ENCODE assay signal across 10 cellular contexts in genomic region chr1:235022341-235023196, GRCh38.
DNase-seq lines count a peak whose midpoint lies in the region; ATAC-seq and TF ChIP-seq lines count a peak whose summit lies in the region.
"Had no signal": no experiment of that assay in that cellular context is flagged by ENCODE, and none has a peak within 500 bp of the region (broad histone marks: within the 10 kb centered on the region; RNA-seq: fewer than 3 reads in every experiment).

No MANE protein-coding gene starts in this region.

- ATAC-seq in WTC11 (peak; percentile 25), left ventricle myocardium superior (peak; percentile 58)

- DNase-seq in HEK293T (ENCODE audit: extremely low spot score), result no peak
- no peak for DNase-seq in WTC11 (ENCODE audit: low spot score)
- no peak for DNase-seq in left ventricle myocardium superior
- DNase-seq in SK-N-SH, result no peak
- no peak for DNase-seq in kidney tubule cell (ENCODE audit: low spot score)
- no peak for DNase-seq in NCI-H345 (lab: John Stamatoyannopoulos, UW)
- DNase-seq in midbrain (lab: John Stamatoyannopoulos, UW), result no peak
- DNase-seq: activated gamma-delta T cell treated with Interleukin-2 at 50 U/mL for 16 hours; stimulated activated naive CD4-positive, alpha-beta T cell treated with Interleukin-2 at 50 U/mL for 16 hours had no signal

- peak overlapping the region; percentile 10 for H3K4me3 ChIP-seq in rectal smooth muscle tissue (ENCODE audit: low read length)
- H3K4me3 ChIP-seq in SK-N-SH (ENCODE audit: low read depth in 2 of 2, low read length in 1 of 2), result no peak overlapping the region

- intact Hi-C loops in left ventricle myocardium superior (cut with micrococcal nuclease), result no loop called here

- no peak overlapping the region; the same call in 1 of the 2 replicates for H3K4me3 Mint-ChIP-seq in WTC11

- H3K9ac ChIP-seq in rectal smooth muscle tissue (ENCODE audit: low read length), result no peak overlapping the region
- no peak overlapping the region for H3K9ac ChIP-seq in SK-N-SH

- H3K27me3 Mint-ChIP-seq in WTC11 (ENCODE audit: low read depth), result no peaks in the 10 kb centered on the region

- H3K4me1 ChIP-seq in rectal smooth muscle tissue (ENCODE audit: control insufficient read depth, insufficient read depth, low read length), result no peaks in the 10 kb centered on the region
- H3K4me1 ChIP-seq in SK-N-SH (ENCODE audit: control insufficient read depth in 1 of 2, insufficient read depth in 2 of 2, low read depth in 1 of 2, low read length in 1 of 2), result no peaks in the 10 kb centered on the region; a peak in 1 of 4 replicates

- H3K36me3 Mint-ChIP-seq in WTC11, result peaks cover 8% of the 10 kb centered on the region

- H3K4me1 Mint-ChIP-seq in WTC11, result peaks cover 21% of the 10 kb centered on the region

- no peak overlapping the region for H3K4me2 ChIP-seq in SK-N-SH

- no peak overlapping the region; the same call in 1 of the 2 replicates for H3K27ac Mint-ChIP-seq in WTC11

- H3K9me3 ChIP-seq in SK-N-SH, result no peaks in the 10 kb centered on the region

- H3K9me3 Mint-ChIP-seq in WTC11, result peaks cover 19% of the 10 kb centered on the region

- H3K27me3 ChIP-seq in rectal smooth muscle tissue (ENCODE audit: control insufficient read depth, insufficient read depth, low read length), result no peaks in the 10 kb centered on the region
- H3K27me3 ChIP-seq in SK-N-SH (ENCODE audit: insufficient read depth), result no peaks in the 10 kb centered on the region

- no peak overlapping the region for H2AFZ ChIP-seq in SK-N-SH (ENCODE audit: low read depth)

- WGBS in SK-N-SH (ENCODE audit: low lambda C conversion rate), result 91% methylated on average over 16 of the region's 16 CpGs

- no peaks in the 10 kb centered on the region for H3K9me2 ChIP-seq in SK-N-SH

- no peaks in the 10 kb centered on the region for H3K36me3 ChIP-seq in rectal smooth muscle tissue (ENCODE audit: control insufficient read depth, insufficient read depth, low read length)
- H3K36me3 ChIP-seq in SK-N-SH (replicated peaks in 1 of 2; ENCODE audit: control insufficient read depth in 1 of 2, insufficient read depth in 2 of 2, low read length in 1 of 2), result peaks cover 0 to 3% of the 10 kb centered on the region in 2 experiments

- CTCF ChIA-PET in HEK293T (lab: Yijun Ruan, JAX), result interaction anchor here (0.6 kb wide), 2 partner anchors 26 to 919 kb away, joined by 4 to 5 read pairs; no protein-coding TSS in a partner anchor
- CTCF ChIA-PET in WTC11 (lab: Charles Lee), result interaction anchor here (0.6 to 1.1 kb wide), 5 partner anchors 21 to 279 kb away, joined by 3 to 4 read pairs (median 3); no protein-coding TSS in a partner anchor
- CTCF ChIA-PET in SK-N-SH (lab: Yijun Ruan, JAX), result interaction anchor here (1.1 kb wide), 1 partner anchor 19 kb away, joined by 3 read pairs; no protein-coding TSS in a partner anchor

- peaks cover 8% of the 10 kb centered on the region for H3F3A ChIP-seq in SK-N-SH (replicated peaks; ENCODE audit: insufficient read depth)

- no peak for TF ChIP-seq RAD21 in SK-N-SH (IDR thresholded peaks at IDR 0.05; ENCODE audit: low read length)

- H3K27ac ChIP-seq in rectal smooth muscle tissue (ENCODE audit: low read depth, low read length) (peak overlapping the region; percentile 60), SK-N-SH (ENCODE audit: low read depth in 2 of 2, low read length in 1 of 2) (no peak overlapping the region)

- TF ChIP-seq EP300 in SK-N-SH (IDR thresholded peaks at IDR 0.05; ENCODE audit: borderline replicate concordance in 1 of 2, low read depth in 1 of 2, low read length in 1 of 2), result no peak

- POLR2A ChIA-PET in HEK293T (lab: Yijun Ruan, JAX), result no interaction called here
- POLR2A ChIA-PET in WTC11 (lab: Charles Lee), result interaction anchor here (1.1 kb wide), 1 partner anchor 39 kb away, joined by 4 read pairs; no protein-coding TSS in a partner anchor
- POLR2A ChIA-PET in SK-N-SH (lab: Yijun Ruan, JAX), result no interaction called here

- H4K20me1 ChIP-seq in SK-N-SH (ENCODE audit: insufficient read depth), result no peaks in the 10 kb centered on the region

- TF ChIP-seq CTCF in WTC11 (IDR thresholded peaks at IDR 0.05) (no peak), SK-N-SH (IDR thresholded peaks at IDR 0.05) (no peak)

- H3K79me2 ChIP-seq in SK-N-SH (ENCODE audit: insufficient read depth), result no peaks in the 10 kb centered on the region

TF ChIP-seq in HEK293T, 16 proteins besides CTCF, POLR2A, EP300 and RAD21:
- TF ChIP-seq, protein P1, sequence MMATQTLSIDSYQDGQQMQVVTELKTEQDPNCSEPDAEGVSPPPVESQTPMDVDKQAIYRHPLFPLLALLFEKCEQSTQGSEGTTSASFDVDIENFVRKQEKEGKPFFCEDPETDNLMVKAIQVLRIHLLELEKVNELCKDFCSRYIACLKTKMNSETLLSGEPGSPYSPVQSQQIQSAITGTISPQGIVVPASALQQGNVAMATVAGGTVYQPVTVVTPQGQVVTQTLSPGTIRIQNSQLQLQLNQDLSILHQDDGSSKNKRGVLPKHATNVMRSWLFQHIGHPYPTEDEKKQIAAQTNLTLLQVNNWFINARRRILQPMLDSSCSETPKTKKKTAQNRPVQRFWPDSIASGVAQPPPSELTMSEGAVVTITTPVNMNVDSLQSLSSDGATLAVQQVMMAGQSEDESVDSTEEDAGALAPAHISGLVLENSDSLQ (IDR thresholded peaks at IDR 0.05), result peak; percentile 80
- TF ChIP-seq ZNF384 (IDR thresholded peaks at IDR 0.05), result no peak

TF ChIP-seq in WTC11, 78 proteins besides CTCF, POLR2A, EP300 and RAD21 (continues in another document):
- TF ChIP-seq TP53 (CRISPR knock-in tag; IDR thresholded peaks at IDR 0.05) (no peak), MXD4 (CRISPR knock-in tag; IDR thresholded peaks at IDR 0.05; ENCODE audit: borderline replicate concordance) (no peak), ZNF219 (CRISPR knock-in tag; IDR thresholded peaks at IDR 0.05; ENCODE audit: borderline replicate concordance) (no peak), ARID4B (CRISPR knock-in tag; IDR thresholded peaks at IDR 0.05; ENCODE audit: borderline replicate concordance) (no peak)

TF ChIP-seq in SK-N-SH, 30 proteins besides CTCF, POLR2A, EP300 and RAD21:
- no peak for TF ChIP-seq POLR2AphosphoS5 (IDR thresholded peaks at IDR 0.05; ENCODE audit: low read depth, low read length)
- TF ChIP-seq USF1 (IDR thresholded peaks at IDR 0.05; ENCODE audit: borderline replicate concordance, low read depth), result no peak
- no peak for TF ChIP-seq SIN3A (IDR thresholded peaks at IDR 0.05; ENCODE audit: borderline replicate concordance, low read depth, low read length)
- TF ChIP-seq FOXJ3 (CRISPR knock-in tag; IDR thresholded peaks at IDR 0.05), result no peak
- no peak for TF ChIP-seq FOXM1 (IDR thresholded peaks at IDR 0.05; ENCODE audit: low read depth)
- TF ChIP-seq, protein P2, sequence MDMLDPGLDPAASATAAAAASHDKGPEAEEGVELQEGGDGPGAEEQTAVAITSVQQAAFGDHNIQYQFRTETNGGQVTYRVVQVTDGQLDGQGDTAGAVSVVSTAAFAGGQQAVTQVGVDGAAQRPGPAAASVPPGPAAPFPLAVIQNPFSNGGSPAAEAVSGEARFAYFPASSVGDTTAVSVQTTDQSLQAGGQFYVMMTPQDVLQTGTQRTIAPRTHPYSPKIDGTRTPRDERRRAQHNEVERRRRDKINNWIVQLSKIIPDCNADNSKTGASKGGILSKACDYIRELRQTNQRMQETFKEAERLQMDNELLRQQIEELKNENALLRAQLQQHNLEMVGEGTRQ (IDR thresholded peaks at IDR 0.05; ENCODE audit: borderline replicate concordance, low read depth, low read length), result no peak
- TF ChIP-seq RXRA (IDR thresholded peaks at IDR 0.05; ENCODE audit: borderline replicate concordance, low read depth), result no peak
- no peak for TF ChIP-seq FOSL2 (IDR thresholded peaks at IDR 0.05; ENCODE audit: borderline replicate concordance, low read depth)
- no peak for TF ChIP-seq NRF1 (IDR thresholded peaks at IDR 0.05; ENCODE audit: low read depth, low read length)
- no peak for TF ChIP-seq SMC3 (IDR thresholded peaks at IDR 0.05; ENCODE audit: low read depth, low read length)
- TF ChIP-seq RCOR1 (IDR thresholded peaks at IDR 0.05; ENCODE audit: low read length), result no peak
- TF ChIP-seq CHD2 (IDR thresholded peaks at IDR 0.05; ENCODE audit: low read length, partially characterized antibody), result no peak
- TF ChIP-seq MEF2A (IDR thresholded peaks at IDR 0.05; ENCODE audit: borderline replicate concordance, low read depth), result no peak
- TF ChIP-seq NFIC (IDR thresholded peaks at IDR 0.05; ENCODE audit: borderline replicate concordance), result no peak
- no peak for TF ChIP-seq GATA2 (CRISPR knock-in tag; IDR thresholded peaks at IDR 0.05)
